6 cellular contexts compared by ENCODE assay signal in the genomic region with DNA sequence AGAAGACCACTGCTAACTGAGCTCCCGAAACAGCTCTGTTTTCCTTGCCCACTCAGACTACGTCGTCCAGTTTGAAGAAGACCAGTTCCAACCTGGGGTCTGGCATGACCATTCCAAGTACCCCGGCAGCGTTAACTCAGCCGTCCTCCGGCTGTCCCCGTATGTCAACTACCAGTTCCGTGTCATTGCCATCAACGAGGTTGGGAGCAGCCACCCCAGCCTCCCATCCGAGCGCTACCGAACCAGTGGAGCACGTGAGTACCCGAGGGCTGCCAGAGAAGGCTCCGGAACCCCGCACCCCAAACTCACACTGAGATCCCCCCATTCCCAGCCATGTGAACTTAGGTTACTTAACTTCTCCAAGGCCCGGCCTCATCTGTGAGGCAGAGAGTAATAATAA.
"Had no signal": no experiment of that assay in that cellular context is flagged by ENCODE, and none has a peak within 500 bp of the region (broad histone marks: within the 10 kb centered on the region; RNA-seq: fewer than 3 reads in every experiment).

No MANE protein-coding gene starts in this region.

- H3K4me1 ChIP-seq: HAP-1 had no signal

- DNase-seq: GM23248, GOT3, HFFc6, IMR-90 had no signal

- H3K9me3 ChIP-seq: HAP-1 had no signal

- H3K4me3 Mint-ChIP-seq: HFFc6 had no signal

- H3K9ac ChIP-seq: GM23248 had no signal

- H3K9me3 Mint-ChIP-seq: HFFc6 had no signal

- H3K27ac Mint-ChIP-seq: HFFc6 had no signal

- H3K4me3 ChIP-seq: GM23248, HAP-1, K562 had no signal

- H2AFZ ChIP-seq: GM23248 had no signal

- H3K36me3 ChIP-seq: HAP-1 had no signal

- H3K27ac ChIP-seq: GM23248 had no signal
